11 cellular contexts compared by ENCODE assay signal in the genomic region with DNA sequence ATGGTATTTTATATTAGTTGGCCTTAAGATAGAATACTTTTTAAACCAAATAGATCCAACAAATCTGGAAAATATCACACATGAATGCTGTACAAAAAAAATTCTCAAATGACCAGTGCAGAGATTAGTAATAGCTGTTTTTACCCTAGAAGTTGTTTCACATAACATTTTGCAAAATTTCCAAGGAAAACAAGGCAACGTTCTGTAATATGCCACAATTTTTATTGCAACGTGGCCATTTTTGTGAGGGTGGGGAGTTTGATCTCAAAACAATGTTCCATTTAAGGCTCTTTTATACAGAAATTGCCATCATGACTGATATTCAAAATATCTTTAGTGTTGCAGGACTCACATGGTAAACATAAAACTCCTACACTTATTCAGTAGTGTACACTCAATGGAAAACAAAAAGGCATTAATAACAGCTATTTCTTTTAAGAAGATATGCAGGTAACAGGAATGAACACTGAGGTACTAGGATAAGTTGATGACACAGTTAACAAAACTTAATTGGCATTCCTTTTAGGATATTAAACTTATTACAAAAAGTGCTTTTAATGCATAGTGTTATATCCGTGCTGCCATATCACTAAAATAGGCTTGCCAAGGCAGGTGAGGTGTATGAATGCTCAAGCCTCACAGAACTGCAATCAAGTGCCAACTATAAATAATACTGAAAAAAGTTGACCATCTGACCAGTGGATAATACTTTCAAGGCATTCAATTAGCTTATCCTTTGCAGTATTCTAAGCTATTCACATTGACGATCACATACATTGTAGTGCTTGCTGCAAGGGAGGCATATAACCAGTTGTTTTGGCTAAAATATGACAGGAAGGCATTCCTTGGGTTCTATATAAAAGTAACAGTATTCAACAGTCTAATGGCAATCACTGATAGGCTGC. TPM values are rescaled to one million over a fixed set of nuclear protein-coding genes. Genes with fewer than 3 reads are reported as not detected.
A peak's percentile ranks its signal among the peaks of the same experiment; 100 is the strongest.
DNase-seq lines count a peak whose midpoint lies in the region; ATAC-seq and TF ChIP-seq lines count a peak whose summit lies in the region.
"Had no signal": no experiment of that assay in that cellular context is flagged by ENCODE, and none has a peak within 500 bp of the region (broad histone marks: within the 10 kb centered on the region; RNA-seq: fewer than 3 reads in every experiment).

No MANE protein-coding gene starts in this region.

- DNase-seq in CD8-positive, alpha-beta T cell: no peak
- DNase-seq in Panc1 (ENCODE audit: low read depth, low spot score) (no peak), fibroblast of villous mesenchyme (ENCODE audit: low read depth) (no peak), skeletal muscle cell (ENCODE audit: low read depth) (no peak), T-helper 9 cell (no peak), adrenal gland (no peak)
- DNase-seq: activated gamma-delta T cell, KG1 had no signal

- POLR2A ChIA-PET in CD8-positive, alpha-beta T cell (lab: Charles Lee): interaction anchor here (0.6 to 1.1 kb wide), 4 partner anchors 8 to 663 kb away, joined by 3 to 4 read pairs (median 4); a partner anchor contains a TSS
- POLR2A ChIA-PET in Panc1 (lab: Charles Lee): no interaction called here

- no peak for TF ChIP-seq POLR2A in adrenal gland (IDR thresholded peaks at IDR 0.05)

- no peaks in the 10 kb centered on the region for H3K36me3 ChIP-seq in CD8-positive, alpha-beta T cell (ENCODE audit: insufficient read depth, low read length)
- peaks cover 14% of the 10 kb centered on the region for H3K36me3 ChIP-seq in Panc1 (ENCODE audit: control insufficient read depth, insufficient read depth, low read length)
- H3K36me3 ChIP-seq in adrenal gland (replicated peaks in 1 of 2): peaks cover 0 to 9% of the 10 kb centered on the region in 2 donors
- H3K36me3 ChIP-seq: neutrophil had no signal

- peaks cover 13% of the 10 kb centered on the region for H3K4me1 ChIP-seq in CD8-positive, alpha-beta T cell (ENCODE audit: insufficient read depth, low read length)
- H3K4me1 ChIP-seq in Panc1 (ENCODE audit: control insufficient read depth, insufficient read depth, low read length): peaks cover 48% of the 10 kb centered on the region
- H3K4me1 ChIP-seq in adrenal gland (replicated peaks in 1 of 2): peaks cover 42 to 50% of the 10 kb centered on the region in 2 donors

- in situ Hi-C loops in Panc1 (cut with HindIII; ENCODE audit: low pct_unique_long_range_greater_than_20kb, low sequenced_read_pairs): no loop called here

- peak overlapping the region; percentile 18 for H3K27ac Mint-ChIP-seq in CD8-positive, alpha-beta T cell

- peaks cover 32% of the 10 kb centered on the region for H3K4me1 Mint-ChIP-seq in CD8-positive, alpha-beta T cell (ENCODE audit: low read depth)

- 68 to 79% (median 78%) methylated on average over 4 of the region's 4 CpGs for WGBS in adrenal gland, 4 donors

- no TSS peak for BruUV-seq in Panc1 (replicated peaks; lab: Mats Ljungman, UMichigan)

- intact Hi-C loops in CD8-positive, alpha-beta T cell (cut with DNase I, micrococcal nuclease): loop anchor here (5.0 kb wide), 3 partner anchors 80 to 270 kb away; a partner anchor contains a TSS
- intact Hi-C loops in Panc1 (cut with micrococcal nuclease; ENCODE audit: unreplicated experiment): no loop called here
- intact Hi-C loops in adrenal gland (cut with DNase I): no loop called here

- no peak for TF ChIP-seq CTCF in CD8-positive, alpha-beta T cell (IDR thresholded peaks at IDR 0.05)
- TF ChIP-seq CTCF in Panc1 (IDR thresholded peaks at IDR 0.05): no peak
- TF ChIP-seq CTCF in fibroblast of villous mesenchyme (IDR thresholded peaks at IDR 0.05; ENCODE audit: insufficient read depth, low read depth, low read length): no peak
- TF ChIP-seq CTCF in adrenal gland (IDR thresholded peaks at IDR 0.05): no peak

- no peaks in the 10 kb centered on the region for H3K9me3 ChIP-seq in CD8-positive, alpha-beta T cell (ENCODE audit: low read length)
- H3K9me3 ChIP-seq in Panc1 (ENCODE audit: control insufficient read depth, insufficient read depth, low read depth, low read length): no peaks in the 10 kb centered on the region
- no peaks in the 10 kb centered on the region for H3K9me3 ChIP-seq in adrenal gland (replicated peaks in 1 of 3)
- H3K9me3 ChIP-seq: neutrophil had no signal

- no peaks in the 10 kb centered on the region for H3K9me3 Mint-ChIP-seq in CD8-positive, alpha-beta T cell

- no peak for ATAC-seq in CD8-positive, alpha-beta T cell
- ATAC-seq in Panc1 (no peak), GM19023 (IDR thresholded peaks at IDR 0.05; ENCODE audit: unreplicated experiment) (no peak), GM21367 (IDR thresholded peaks at IDR 0.05; ENCODE audit: unreplicated experiment) (no peak)

- CTCF ChIA-PET in CD8-positive, alpha-beta T cell (lab: Charles Lee): interaction anchor here (1.1 to 7.3 kb wide), 3 partner anchors 11 to 39 kb away, joined by 3 to 36 read pairs (median 4); no protein-coding TSS in a partner anchor
- CTCF ChIA-PET in Panc1 (lab: Charles Lee): no interaction called here

- no peaks in the 10 kb centered on the region for H3K27me3 Mint-ChIP-seq in CD8-positive, alpha-beta T cell (ENCODE audit: low read depth)

- no peak overlapping the region for H3K4me3 Mint-ChIP-seq in CD8-positive, alpha-beta T cell

- H3K27ac ChIP-seq in CD8-positive, alpha-beta T cell (ENCODE audit: low read depth, low read length): no peak overlapping the region
- H3K27ac ChIP-seq in Panc1 (ENCODE audit: low read length): peak overlapping the region; percentile 97
- H3K27ac ChIP-seq in adrenal gland: peak overlapping the region in 2 of 5 donors; percentile 18 to 98
- H3K27ac ChIP-seq: neutrophil had no signal

- no peaks in the 10 kb centered on the region for H3K27me3 ChIP-seq in CD8-positive, alpha-beta T cell (ENCODE audit: insufficient read depth, low read length)
- H3K27me3 ChIP-seq in Panc1 (ENCODE audit: control insufficient read depth, insufficient read depth, low read length) (no peaks in the 10 kb centered on the region), adrenal gland (no peaks in the 10 kb centered on the region)

- no peak overlapping the region for H3K4me3 ChIP-seq in CD8-positive, alpha-beta T cell (ENCODE audit: low read depth, low read length)
- H3K4me3 ChIP-seq in Panc1 (ENCODE audit: low read depth in 2 of 2, low read length in 2 of 2) (peak overlapping the region; percentile 9 to 80; a peak in 3 of 4 replicates), fibroblast of villous mesenchyme (ENCODE audit: low read depth, low read length) (peak overlapping the region; percentile 86), skeletal muscle cell (ENCODE audit: low read depth, low read length) (peak overlapping the region; percentile 79), adrenal gland (no peak overlapping the region)

- peaks cover 22% of the 10 kb centered on the region for H3K36me3 Mint-ChIP-seq in CD8-positive, alpha-beta T cell

RNA-seq across cellular contexts. Expression of a gene that starts 2.3 kb away (rescaled TPM):
- 10 to 100 TPM; 35.1 to 35.4 TPM for total RNA-seq in CD8-positive, alpha-beta T cell
- total RNA-seq in Panc1 (2021; ENCODE audit: unreplicated experiment): 79.7 TPM
- 47.1 TPM for polyA plus RNA-seq in Panc1 (2012; ENCODE audit: insufficient read length)
- total RNA-seq in fibroblast of villous mesenchyme: 109 and 173 TPM in 2 replicates
- total RNA-seq in adrenal gland: 100 to 1,000 TPM in 7 of 8 donors, 10 to 100 TPM in 1; 98.4 to 219 (median 134) TPM
- 100 to 1,000 TPM in 1 of 3 donors, 10 to 100 TPM in 2; 42.8 to 228 (median 63.6) TPM for polyA plus RNA-seq in adrenal gland

Comparison
In these comparisons a context has a peak if more than half of its experiments do, and no peak if none do; other contexts are left out.
1. H3K4me3 ChIP-seq: peak in Panc1 (2 of 2), fibroblast of villous mesenchyme (single experiment) and skeletal muscle cell (single experiment); none in CD8-positive, alpha-beta T cell (single experiment) and adrenal gland (0 of 4).
2. intact Hi-C loops: an anchor here in CD8-positive, alpha-beta T cell (5.0 kb wide); none called in Panc1 and adrenal gland.